Comparison of ENCODE assay signal across 20 cellular contexts in genomic region chr4:1763070-1763549, GRCh38. TPM values are rescaled to one million over a fixed set of nuclear protein-coding genes. Genes with fewer than 3 reads are reported as not detected.
DNase-seq lines count a peak whose midpoint lies in the region; ATAC-seq and TF ChIP-seq lines count a peak whose summit lies in the region.
"Had no signal": no experiment of that assay in that cellular context is flagged by ENCODE, and none has a peak within 500 bp of the region (broad histone marks: within the 10 kb centered on the region; RNA-seq: fewer than 3 reads in every experiment).

No MANE protein-coding gene starts in this region.

- WGBS in mammary epithelial cell (ENCODE audit: low coverage, missing lambda C conversion rate) = 43% methylated on average over 7 of the region's 31 CpGs
- 17 to 38% methylated on average over 11 to 22 of the region's 31 CpGs for WGBS in tibial nerve, 2 donors

- BruUV-seq in mammary epithelial cell (replicated peaks; lab: Mats Ljungman, UMichigan) (no TSS peak), A673 (replicated peaks; lab: Mats Ljungman, UMichigan) (no TSS peak)

- H3K79me2 ChIP-seq in mammary epithelial cell (ENCODE audit: insufficient read depth, low read length) = no peaks in the 10 kb centered on the region

- CTCF ChIA-PET in mammary epithelial cell (lab: Charles Lee; ENCODE audit: low non-redundant PET) (no interaction called here), A673 (lab: Charles Lee) (no interaction called here)

- no peaks in the 10 kb centered on the region for H3K36me3 ChIP-seq in mammary epithelial cell (ENCODE audit: insufficient read depth, low read length)
- no peaks in the 10 kb centered on the region for H3K36me3 ChIP-seq in mucosa of descending colon (ENCODE audit: low read depth)
- H3K36me3 ChIP-seq in tibial nerve = no peaks in the 10 kb centered on the region
- H3K36me3 ChIP-seq in A673 (ENCODE audit: insufficient read depth, low read length, poor library complexity, severe bottlenecking) = no peaks in the 10 kb centered on the region
- H3K36me3 ChIP-seq: MG63 had no signal

- TF ChIP-seq CTCF in mammary epithelial cell (conservative IDR thresholded peaks at IDR 0.05 in 1 of 2, IDR thresholded peaks at IDR 0.05 in 1 of 2; ENCODE audit: extremely low read depth in 1 of 2, insufficient read depth in 1 of 2, low read depth in 1 of 2, low read length in 2 of 2) (no peak), mucosa of descending colon (IDR thresholded peaks at IDR 0.05) (no peak), tibial nerve (IDR thresholded peaks at IDR 0.05) (no peak), A673 (conservative IDR thresholded peaks at IDR 0.05; ENCODE audit: low read depth, low read length) (no peak)

- DNase-seq in NCI-H146 (lab: John Stamatoyannopoulos, UW) (peak; percentile 14), NCI-H146 treated with DMSO at 0.1 percent for 48 hours (lab: John Stamatoyannopoulos, UW; ENCODE audit: unreplicated experiment) (no peak), mammary epithelial cell (no peak), mucosa of descending colon (no peak), tibial nerve (ENCODE audit: low spot score in 2 of 2) (no peak), activated gamma-delta T cell (lab: John Stamatoyannopoulos, UW) (no peak), NCI-H2227 (lab: John Stamatoyannopoulos, UW; ENCODE audit: unreplicated experiment) (no peak), A673 (ENCODE audit: low spot score) (no peak)
- DNase-seq: 8988T; activated naive CD4-positive, alpha-beta T cell treated with anti-CD3 and anti-CD28 coated beads, Interleukin-2, amount 10 ng/mL, durations not matched to agents 7 days and 5 days; GF-D8; MG63; NCI-H187; NCI-H510A; occipital lobe; SHP77; stimulated activated CD4-positive, alpha-beta T cell treated with anti-CD3 and anti-CD28 coated beads, Interleukin-4, amount 100 ng/mL, for 4 hours; T-helper 1 cell had no signal

- H2AFZ ChIP-seq in mammary epithelial cell (ENCODE audit: low read depth, low read length) = peak overlapping the region; percentile 42

- peaks cover 19% of the 10 kb centered on the region for H3K4me1 ChIP-seq in mammary epithelial cell (ENCODE audit: insufficient read depth, low read length)
- peaks cover 23% of the 10 kb centered on the region for H3K4me1 ChIP-seq in mucosa of descending colon (ENCODE audit: low read depth)
- peaks cover 0 to 42% (median 23%) of the 10 kb centered on the region in 4 donors for H3K4me1 ChIP-seq in tibial nerve
- peaks cover 10% of the 10 kb centered on the region for H3K4me1 ChIP-seq in A673 (ENCODE audit: insufficient read depth, low read length, poor library complexity, severe bottlenecking)

- POLR2A ChIA-PET in A673 (lab: Charles Lee; ENCODE audit: low non-redundant PET) = no interaction called here

- dilution Hi-C loops in mammary epithelial cell (cut with HindIII; ENCODE audit: low sequenced_read_pairs) = no loop called here

- H3K9me3 ChIP-seq in mammary epithelial cell (replicated peaks; ENCODE audit: insufficient read depth, low read length) (no peaks in the 10 kb centered on the region), mucosa of descending colon (no peaks in the 10 kb centered on the region), tibial nerve (no peaks in the 10 kb centered on the region), A673 (ENCODE audit: low read depth, low read length, poor library complexity, severe bottlenecking) (no peaks in the 10 kb centered on the region)
- H3K9me3 ChIP-seq: MG63 had no signal

- H3K27ac ChIP-seq in mammary epithelial cell (ENCODE audit: insufficient read depth, low read depth, low read length) (no peak overlapping the region), tibial nerve (peak overlapping the region in 1 of 4 donors; percentile 63), A673 (ENCODE audit: low read depth, low read length, poor library complexity, severe bottlenecking) (no peak overlapping the region)

- peak; percentile 2 for ATAC-seq in mucosa of descending colon

- H4K20me1 ChIP-seq in mammary epithelial cell (ENCODE audit: insufficient read depth, low read length) = no peaks in the 10 kb centered on the region

- H3K9ac ChIP-seq in mammary epithelial cell (ENCODE audit: insufficient read depth, low read length) = no peak overlapping the region

- TF ChIP-seq POLR2A in tibial nerve (IDR thresholded peaks at IDR 0.05) = no peak

- H3K27me3 ChIP-seq in mammary epithelial cell (ENCODE audit: insufficient read depth, low read length) (no peaks in the 10 kb centered on the region), tibial nerve (peaks cover 0 to 54% of the 10 kb centered on the region in 2 donors), A673 (replicated peaks; ENCODE audit: insufficient read depth, low read depth, low read length, poor library complexity) (no peaks in the 10 kb centered on the region)
- H3K27me3 ChIP-seq: MG63 had no signal

- peak overlapping the region; percentile 25 for H3K4me2 ChIP-seq in mammary epithelial cell (ENCODE audit: insufficient read depth, low read depth, low read length)

- no peak for TF ChIP-seq EP300 in tibial nerve (IDR thresholded peaks at IDR 0.05)

- intact Hi-C loops in mammary epithelial cell (cut with micrococcal nuclease) = no loop called here
- intact Hi-C loops in mucosa of descending colon (cut with DNase I, micrococcal nuclease) = no loop called here
- intact Hi-C loops in A673 (cut with micrococcal nuclease; ENCODE audit: unreplicated experiment) = no loop called here

- in situ Hi-C loops in mammary epithelial cell (cut with MboI; ENCODE audit: low sequenced_read_pairs in 2 of 2) = no loop called here

- H3K4me3 ChIP-seq in mammary epithelial cell (replicated peaks in 1 of 3; ENCODE audit: insufficient read depth in 1 of 3, low read depth in 2 of 3, low read length in 3 of 3) (no peak overlapping the region), mucosa of descending colon (no peak overlapping the region), tibial nerve (peak overlapping the region; percentile 5 to 40 (median 18)), A673 (ENCODE audit: low read depth, low read length, poor library complexity, severe bottlenecking) (no peak overlapping the region)
- H3K4me3 ChIP-seq: GM12878, MG63, skin epidermis had no signal

RNA-seq across cellular contexts. Expression of gene FGFR3, which starts 30.0 kb away (rescaled TPM):
- total RNA-seq in mammary epithelial cell (1 to 10 TPM in 1 of 2 donors, under 1 TPM in 1; 0.67 to 6.2 TPM), mucosa of descending colon (10 to 100 TPM; 25.5 to 79.1 (median 31.2) TPM), tibial nerve (10 to 100 TPM in 1 of 4 donors, 1 to 10 TPM in 3; 2.7 to 11.2 (median 5.1) TPM), A673 (2021) (4.7 and 5.5 TPM in 2 replicates)
- 3.8 TPM for polyA plus RNA-seq in mammary epithelial cell
- 2.1 TPM for polyA minus RNA-seq in mammary epithelial cell

RNA-seq across cellular contexts. Expression of gene TACC3, which starts 41.8 kb away (rescaled TPM):
- total RNA-seq in mammary epithelial cell (10 to 100 TPM in 1 of 2 donors, 1 to 10 TPM in 1; 2.3 to 73.0 TPM), mucosa of descending colon (10 to 100 TPM; 12.0 to 30.2 (median 12.7) TPM), tibial nerve (10 to 100 TPM in 2 of 4 donors, 1 to 10 TPM in 2; 8.6 to 15.0 (median 11.9) TPM), A673 (2021) (224 and 246 TPM in 2 replicates)
- 46.9 TPM for polyA plus RNA-seq in mammary epithelial cell
- 103 TPM for polyA minus RNA-seq in mammary epithelial cell

RNA-seq across cellular contexts. Expression of gene TMEM129, which starts 42.0 kb away (rescaled TPM):
- 10 to 100 TPM; 31.7 to 52.7 TPM for total RNA-seq in mammary epithelial cell
- polyA plus RNA-seq in mammary epithelial cell = 21.5 TPM
- polyA minus RNA-seq in mammary epithelial cell = 15.1 TPM
- 10 to 100 TPM; 43.7 to 57.0 (median 55.6) TPM for total RNA-seq in mucosa of descending colon
- total RNA-seq in tibial nerve = 10 to 100 TPM; 60.1 to 88.5 (median 82.2) TPM
- total RNA-seq in A673 (2021) = 28.8 and 33.4 TPM in 2 replicates

RNA-seq across cellular contexts. Expression of gene SLBP, which starts 51.0 kb away (rescaled TPM):
- total RNA-seq in mammary epithelial cell (10 to 100 TPM; 38.0 to 55.7 TPM), mucosa of descending colon (10 to 100 TPM; 21.9 to 31.7 (median 30.6) TPM), tibial nerve (10 to 100 TPM; 41.7 to 55.9 (median 53.5) TPM), A673 (2021) (85.5 and 89.5 TPM in 2 replicates)
- polyA plus RNA-seq in mammary epithelial cell = 71.1 TPM
- 46.8 TPM for polyA minus RNA-seq in mammary epithelial cell

Comparison
In these comparisons a context has a peak if more than half of its experiments do, and no peak if none do; other contexts are left out.
1. H3K4me3 ChIP-seq: peak in tibial nerve (4 of 4); none in mammary epithelial cell (0 of 3), mucosa of descending colon (single experiment) and A673 (single experiment).